9 cellular contexts compared by ENCODE assay signal in genomic region chr1:183685112-183685713, GRCh38. TPM values are rescaled to one million over a fixed set of nuclear protein-coding genes. Genes with fewer than 3 reads are reported as not detected.
A peak's percentile ranks its signal among the peaks of the same experiment; 100 is the strongest.
DNase-seq lines count a peak whose midpoint lies in the region; ATAC-seq, FAIRE-seq and TF ChIP-seq lines count a peak whose summit lies in the region.
"Had no signal": no experiment of that assay in that cellular context is flagged by ENCODE, and none has a peak within 500 bp of the region (broad histone marks: within the 10 kb centered on the region; RNA-seq: fewer than 3 reads in every experiment).

No MANE protein-coding gene starts in this region.

- no peaks in the 10 kb centered on the region for H3K9me3 ChIP-seq in NT2/D1 (ENCODE audit: insufficient read depth, low read length)
- no peaks in the 10 kb centered on the region for H3K9me3 ChIP-seq in body of pancreas
- H3K9me3 ChIP-seq in kidney (ENCODE audit: control insufficient read depth in 1 of 2, low read length in 2 of 2), result no peaks in the 10 kb centered on the region
- no peaks in the 10 kb centered on the region for H3K9me3 ChIP-seq in thoracic aorta

- H3K27me3 ChIP-seq in NT2/D1 (ENCODE audit: insufficient read depth, insufficient read length) (no peaks in the 10 kb centered on the region), body of pancreas (no peaks in the 10 kb centered on the region), thoracic aorta (replicated peaks; ENCODE audit: insufficient read depth) (no peaks in the 10 kb centered on the region)

- peak; percentile 72 for FAIRE-seq in kidney (lab: Jason Lieb, UNC)
- FAIRE-seq: colon had no signal

- H3K4me3 Mint-ChIP-seq in HFFc6, result no peak overlapping the region

- no peaks in the 10 kb centered on the region for H3K36me3 ChIP-seq in NT2/D1 (ENCODE audit: insufficient read depth, insufficient read length, low read length)
- H3K36me3 ChIP-seq in body of pancreas (replicated peaks in 1 of 2; ENCODE audit: insufficient read depth in 1 of 2, low read depth in 2 of 2), result no peaks in the 10 kb centered on the region
- no peaks in the 10 kb centered on the region for H3K36me3 ChIP-seq in kidney (ENCODE audit: control insufficient read depth in 1 of 2, insufficient read depth in 2 of 2, low read length in 2 of 2)
- no peaks in the 10 kb centered on the region for H3K36me3 ChIP-seq in thoracic aorta

- ATAC-seq in body of pancreas (peak; percentile 62), thoracic aorta (ENCODE audit: insufficient number of reproducible peaks, low FRiP score, low read depth) (no peak), GM21360 (IDR thresholded peaks at IDR 0.05; ENCODE audit: unreplicated experiment) (no peak)

- H3K27me3 Mint-ChIP-seq in HFFc6 (ENCODE audit: insufficient read depth), result no peaks in the 10 kb centered on the region

- 19 to 20% methylated on average over 3 of the region's 3 CpGs for WGBS in body of pancreas, 2 donors

- no peaks in the 10 kb centered on the region for H3K4me1 ChIP-seq in NT2/D1 (ENCODE audit: insufficient read depth, insufficient read length)
- no peaks in the 10 kb centered on the region for H3K4me1 ChIP-seq in body of pancreas
- H3K4me1 ChIP-seq in kidney (ENCODE audit: control insufficient read depth in 1 of 2, insufficient read depth in 1 of 2, low read depth in 1 of 2, low read length in 2 of 2), result no peaks in the 10 kb centered on the region
- no peaks in the 10 kb centered on the region for H3K4me1 ChIP-seq in thoracic aorta (ENCODE audit: control insufficient read depth in 1 of 2, low read depth in 2 of 2)

- no peak overlapping the region for H3K9ac ChIP-seq in NT2/D1 (ENCODE audit: insufficient read length, low read depth)
- H3K9ac ChIP-seq in kidney (ENCODE audit: low read length in 2 of 2), result no peak overlapping the region

- H3K4me3 ChIP-seq in NT2/D1 (ENCODE audit: insufficient read length, low read depth) (no peak overlapping the region), body of pancreas (no peak overlapping the region), kidney (ENCODE audit: low read length in 2 of 2) (no peak overlapping the region), thoracic aorta (no peak overlapping the region)

- TF ChIP-seq CTCF in HFFc6 (IDR thresholded peaks at IDR 0.05) (peak; percentile 90), body of pancreas (IDR thresholded peaks at IDR 0.05) (peak in 6 of 7 experiments; percentile 58 to 88 (median 64)), kidney (IDR thresholded peaks at IDR 0.05; ENCODE audit: borderline replicate concordance, extremely low read depth, insufficient read depth) (peak; percentile 64), thoracic aorta (IDR thresholded peaks at IDR 0.05) (peak; percentile 59)

- H3K36me3 Mint-ChIP-seq in HFFc6 (ENCODE audit: low read depth), result peaks cover 1% of the 10 kb centered on the region

- no peak overlapping the region for H3K27ac Mint-ChIP-seq in HFFc6

- DNase-seq in activated CD4-positive, alpha-beta T cell treated with anti-CD3 and anti-CD28 coated beads for 48 hours, result peak; percentile 20
- DNase-seq in activated CD4-positive, alpha-beta T cell treated with anti-CD3 and anti-CD28 coated beads, Interleukin-2, amount 50 U/mL, for 48 hours, result no peak
- DNase-seq in HFFc6 (peak; percentile 46), NT2/D1 (ENCODE audit: low read depth, low spot score) (peak; percentile 48), body of pancreas (peak; percentile 16 to 39 (median 28)), kidney (no peak), thoracic aorta (ENCODE audit: low spot score) (no peak)

- intact Hi-C loops in body of pancreas (cut with DNase I) (no loop called here), kidney (cut with DNase I) (loop anchor here (10.0 kb wide), 1 partner anchor 230 kb away; no protein-coding TSS in a partner anchor)

- H3K9me3 Mint-ChIP-seq in HFFc6, result no peaks in the 10 kb centered on the region

- H3K4me1 Mint-ChIP-seq in HFFc6 (ENCODE audit: low read depth), result peaks cover 13% of the 10 kb centered on the region

- H3K27ac ChIP-seq in body of pancreas (no peak overlapping the region), kidney (ENCODE audit: low read depth in 2 of 2, low read length in 2 of 2) (no peak overlapping the region), thoracic aorta (no peak overlapping the region)

- TF ChIP-seq POLR2A in body of pancreas (IDR thresholded peaks at IDR 0.05), result no peak

RNA-seq across cellular contexts. Expression of gene APOBEC4, which starts 32.1 kb away (rescaled TPM):
- total RNA-seq in HFFc6 (2021; fragmentation: NEBNext Ultra II Directional; extraction: Animal tissue kit (Norgen Biotek cat#: 25700)), result not detected
- not detected for total RNA-seq in body of pancreas
- not detected for total RNA-seq in kidney
- not detected for polyA plus RNA-seq in kidney (ENCODE audit: insufficient read depth, low read depth, low replicate concordance)
- total RNA-seq in thoracic aorta, result not detected

RNA-seq across cellular contexts. Expression of gene ARPC5, which starts 49.6 kb away (rescaled TPM):
- 100 to 1,000 TPM; 231 to 263 (median 249) TPM for total RNA-seq in HFFc6 (2021; fragmentation: NEBNext Ultra II Directional; extraction: Animal tissue kit (Norgen Biotek cat#: 25700))
- total RNA-seq in body of pancreas (10 to 100 TPM; 29.3 to 52.4 TPM), kidney (107 TPM), thoracic aorta (100 to 1,000 TPM; 102 to 108 TPM)
- 75.9 TPM for polyA plus RNA-seq in kidney (ENCODE audit: insufficient read depth, low read depth, low replicate concordance)

Comparison
In these comparisons a context has a peak if more than half of its experiments do, and no peak if none do; other contexts are left out.
1. DNase-seq: peak in activated CD4-positive, alpha-beta T cell treated with anti-CD3 and anti-CD28 coated beads for 48 hours (single experiment), HFFc6 (single experiment), NT2/D1 (single experiment) and body of pancreas (4 of 4); none in activated CD4-positive, alpha-beta T cell treated with anti-CD3 and anti-CD28 coated beads, Interleukin-2, amount 50 U/mL, for 48 hours (0 of 2), kidney (single experiment) and thoracic aorta (single experiment).
2. Peak in every context shown above with its lines, with median percentiles within 50 percentile points of each other: CTCF ChIP-seq.